ENCODE assay signal across 35 cellular contexts in the genomic region with DNA sequence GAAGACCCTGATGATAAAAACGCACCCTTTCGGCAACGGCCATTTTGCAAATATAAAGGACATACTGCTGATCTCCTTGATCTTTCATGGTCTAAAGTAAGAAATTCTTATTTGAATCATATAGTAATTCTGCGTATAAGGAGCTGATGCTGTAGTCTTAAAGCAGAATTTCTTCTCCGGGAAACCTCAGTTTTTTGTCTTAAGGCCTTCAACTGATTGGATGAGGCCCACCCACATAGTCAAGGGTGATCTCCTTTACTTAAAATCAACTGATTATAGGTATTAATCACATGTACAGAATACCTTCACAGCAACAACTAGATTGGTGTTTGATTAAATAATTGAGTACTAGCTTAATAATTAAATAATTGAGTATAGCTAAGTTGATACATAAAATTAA.
"Had no signal": no experiment of that assay in that cellular context is flagged by ENCODE, and none has a peak within 500 bp of the region (broad histone marks: within the 10 kb centered on the region; RNA-seq: fewer than 3 reads in every experiment).

No MANE protein-coding gene starts in this region.

- H3K27me3 ChIP-seq: MG63 had no signal

- H3K4me2 ChIP-seq: KMS-11 had no signal

- H3K4me3 ChIP-seq: MG63 had no signal

- H3K27ac ChIP-seq: KMS-11 had no signal

- H3K9ac ChIP-seq: KMS-11 had no signal

- DNase-seq: Karpas-422, Kasumi-1, MG63, MM.1S, MV-4-11, NCI-H1048, NCI-H1092, NCI-H1092 treated with DMSO at 0.1 percent for 48 hours, NCI-H1105, NCI-H1105 treated with DMSO at 0.1 percent for 48 hours, NCI-H1417, NCI-H1417 treated with DMSO at 0.1 percent for 48 hours, NCI-H1436, NCI-H1436 treated with DMSO at 0.1 percent for 48 hours, NCI-H146, NCI-H1694, NCI-H1694 treated with DMSO at 0.1 percent for 48 hours, NCI-H187, NCI-H187 treated with DMSO at 0.1 percent for 48 hours, NCI-H2029, NCI-H2029 treated with DMSO at 0.1 percent for 48 hours, NCI-H2081, NCI-H2081 treated with DMSO at 0.1 percent for 48 hours, NCI-H2107, NCI-H2171, NCI-H2171 treated with DMSO at 0.1 percent for 48 hours, NCI-H2227 treated with DMSO at 0.1 percent for 48 hours, NCI-H226, NCI-H345, NCI-H446, NCI-H446 treated with DMSO at 0.1 percent for 48 hours, NCI-H510A, NCI-H510A treated with DMSO at 0.1 percent for 48 hours, NCI-H524 had no signal

- H3K9me3 ChIP-seq: MG63 had no signal
